In genomic region chr4:108106186-108106585, GRCh38 we compare ENCODE assay signal across 16 cellular contexts.
DNase-seq lines count a peak whose midpoint lies in the region; ATAC-seq and TF ChIP-seq lines count a peak whose summit lies in the region.
"Had no signal": no experiment of that assay in that cellular context is flagged by ENCODE, and none has a peak within 500 bp of the region (broad histone marks: within the 10 kb centered on the region; RNA-seq: fewer than 3 reads in every experiment).

No MANE protein-coding gene starts in this region.

- intact Hi-C loops in activated CD4-positive, alpha-beta memory T cell treated with anti-CD3 and anti-CD28 coated beads for 36 hours (cut with micrococcal nuclease) = loop anchor here (5.0 kb wide), 1 partner anchor 34 kb away; no protein-coding TSS in a partner anchor
- intact Hi-C loops in CD4-positive, alpha-beta memory T cell (cut with micrococcal nuclease) = loop anchor here (5.0 kb wide), 1 partner anchor 36 kb away; no protein-coding TSS in a partner anchor
- intact Hi-C loops in activated CD8-positive, alpha-beta T cell treated with anti-CD3 and anti-CD28 coated beads for 36 hours (cut with micrococcal nuclease) = loop anchor here (5.0 kb wide), 3 partner anchors 34 to 61 kb away; partner anchors contain the start of gene LEF1
- intact Hi-C loops in OCI-LY7 (cut with micrococcal nuclease; ENCODE audit: unreplicated experiment) = no loop called here

- H4K8ac ChIP-seq in trophoblast cell (ENCODE audit: low read depth, low read length) = no peak overlapping the region

- TF ChIP-seq POLR2A in suprapubic skin (IDR thresholded peaks at IDR 0.05) = no peak

- no TSS peak for BruUV-seq in OCI-LY7 (replicated peaks; lab: Mats Ljungman, UMichigan)

- H4K91ac ChIP-seq in trophoblast cell (ENCODE audit: low read depth, low read length) = no peak overlapping the region

- no peak for TF ChIP-seq CTCF in activated CD8-positive, alpha-beta T cell treated with anti-CD3 and anti-CD28 coated beads for 36 hours (IDR thresholded peaks at IDR 0.05)
- TF ChIP-seq CTCF in suprapubic skin (IDR thresholded peaks at IDR 0.05) (no peak), OCI-LY7 (conservative IDR thresholded peaks at IDR 0.05; ENCODE audit: low read length) (no peak)

- no peak overlapping the region for H4K12ac ChIP-seq in trophoblast cell (ENCODE audit: low read depth, low read length)

- H3K4me3 Mint-ChIP-seq in activated CD4-positive, alpha-beta memory T cell treated with anti-CD3 and anti-CD28 coated beads for 36 hours = peak overlapping the region; percentile 22
- H3K4me3 Mint-ChIP-seq in activated CD4-positive, alpha-beta memory T cell treated with anti-CD3 and anti-CD28 coated beads, Interleukin-2, amount 10 ng/mL, durations not matched to agents 7 days and 5 days = no peak overlapping the region
- H3K4me3 Mint-ChIP-seq in CD4-positive, alpha-beta memory T cell = peak overlapping the region; percentile 30 to 82 (median 62)
- H3K4me3 Mint-ChIP-seq in activated CD8-positive, alpha-beta T cell treated with anti-CD3 and anti-CD28 coated beads for 36 hours = peak overlapping the region; percentile 53

- TF ChIP-seq EP300 in suprapubic skin (IDR thresholded peaks at IDR 0.05) = no peak

- no peaks in the 10 kb centered on the region for H3K79me1 ChIP-seq in trophoblast cell (ENCODE audit: low read length)

- POLR2A ChIA-PET in activated CD4-positive, alpha-beta memory T cell treated with anti-CD3 and anti-CD28 coated beads for 36 hours (lab: Charles Lee) = interaction anchor here (0.7 to 1.5 kb wide), 2 partner anchors 9 to 12 kb away, joined by 3 to 4 read pairs; no protein-coding TSS in a partner anchor
- POLR2A ChIA-PET in activated CD4-positive, alpha-beta memory T cell treated with anti-CD3 and anti-CD28 coated beads, Interleukin-2, amount 10 ng/mL, durations not matched to agents 7 days and 5 days (lab: Charles Lee) = interaction anchor here (1.7 kb wide), 1 partner anchor 10 kb away, joined by 4 read pairs; no protein-coding TSS in a partner anchor
- POLR2A ChIA-PET in CD4-positive, alpha-beta memory T cell (lab: Charles Lee; ENCODE audit: partially characterized antibody) = interaction anchor here (0.9 to 23.2 kb wide), 3 partner anchors 11 to 58 kb away, joined by 3 to 460 read pairs (median 35); partner anchors contain the start of gene LEF1
- POLR2A ChIA-PET in activated CD8-positive, alpha-beta T cell treated with anti-CD3 and anti-CD28 coated beads for 36 hours (lab: Charles Lee) = interaction anchor here (0.7 to 6.6 kb wide), 5 partner anchors 12 to 74 kb away, joined by 3 to 46 read pairs (median 7); partner anchors contain the start of gene LEF1
- POLR2A ChIA-PET in OCI-LY7 (lab: Charles Lee) = interaction anchor here (1.2 kb wide), 1 partner anchor 57 kb away, joined by 3 read pairs; no protein-coding TSS in a partner anchor

- no peaks in the 10 kb centered on the region for H3K79me2 ChIP-seq in trophoblast cell (ENCODE audit: control insufficient read depth, insufficient read depth, low read length, poor library complexity)
- peaks cover 88% of the 10 kb centered on the region for H3K79me2 ChIP-seq in OCI-LY7 (ENCODE audit: insufficient read depth, low read depth, low read length)

- H3K4me1 Mint-ChIP-seq in activated CD4-positive, alpha-beta memory T cell treated with anti-CD3 and anti-CD28 coated beads for 36 hours (ENCODE audit: low read depth) = peaks cover 86% of the 10 kb centered on the region
- peaks cover 52% of the 10 kb centered on the region for H3K4me1 Mint-ChIP-seq in activated CD4-positive, alpha-beta memory T cell treated with anti-CD3 and anti-CD28 coated beads, Interleukin-2, amount 10 ng/mL, durations not matched to agents 7 days and 5 days
- H3K4me1 Mint-ChIP-seq in CD4-positive, alpha-beta memory T cell = peaks cover 75 to 91% (median 83%) of the 10 kb centered on the region in 4 donors
- peaks cover 87% of the 10 kb centered on the region for H3K4me1 Mint-ChIP-seq in activated CD8-positive, alpha-beta T cell treated with anti-CD3 and anti-CD28 coated beads for 36 hours (ENCODE audit: low read depth)

- H3K23ac ChIP-seq in trophoblast cell (ENCODE audit: low read length) = no peak overlapping the region

- H2BK5ac ChIP-seq in trophoblast cell (ENCODE audit: low read depth, low read length, poor library complexity) = no peak overlapping the region

- H3K27me3 ChIP-seq in CD4-positive, alpha-beta memory T cell (ENCODE audit: insufficient read depth, low read length) = no peaks in the 10 kb centered on the region
- H3K27me3 ChIP-seq in effector memory CD4-positive, alpha-beta T cell (replicated peaks; ENCODE audit: control insufficient read depth, insufficient read depth, low read length, poor library complexity, severe bottlenecking) = no peaks in the 10 kb centered on the region
- H3K27me3 ChIP-seq in suprapubic skin = no peaks in the 10 kb centered on the region
- H3K27me3 ChIP-seq in trophoblast cell (ENCODE audit: insufficient read depth, low read length) = no peaks in the 10 kb centered on the region

- no peak for ATAC-seq in activated CD8-positive, alpha-beta T cell treated with anti-CD3 and anti-CD28 coated beads for 36 hours
- ATAC-seq: HCT116 had no signal

- H3K4me1 ChIP-seq in CD4-positive, alpha-beta memory T cell (ENCODE audit: insufficient read depth, low read length) = peaks cover 93% of the 10 kb centered on the region
- H3K4me1 ChIP-seq in effector memory CD4-positive, alpha-beta T cell (ENCODE audit: control insufficient read depth, insufficient read depth, low read length, poor library complexity, severe bottlenecking) = peaks cover 61% of the 10 kb centered on the region
- H3K4me1 ChIP-seq in suprapubic skin (no peaks in the 10 kb centered on the region), trophoblast cell (ENCODE audit: control insufficient read depth in 1 of 2, insufficient read depth in 2 of 2, low read length in 2 of 2) (no peaks in the 10 kb centered on the region), OCI-LY7 (ENCODE audit: insufficient read depth, low read length, poor library complexity, severe bottlenecking) (peaks cover 37% of the 10 kb centered on the region)

- H3K9me3 Mint-ChIP-seq in activated CD4-positive, alpha-beta memory T cell treated with anti-CD3 and anti-CD28 coated beads for 36 hours = no peaks in the 10 kb centered on the region
- H3K9me3 Mint-ChIP-seq in activated CD4-positive, alpha-beta memory T cell treated with anti-CD3 and anti-CD28 coated beads, Interleukin-2, amount 10 ng/mL, durations not matched to agents 7 days and 5 days = no peaks in the 10 kb centered on the region
- no peaks in the 10 kb centered on the region for H3K9me3 Mint-ChIP-seq in CD4-positive, alpha-beta memory T cell
- no peaks in the 10 kb centered on the region for H3K9me3 Mint-ChIP-seq in activated CD8-positive, alpha-beta T cell treated with anti-CD3 and anti-CD28 coated beads for 36 hours

- H3K9me2 ChIP-seq in OCI-LY7 (ENCODE audit: insufficient read depth, low read length) = no peaks in the 10 kb centered on the region

- no peaks in the 10 kb centered on the region for H3K27me3 Mint-ChIP-seq in activated CD4-positive, alpha-beta memory T cell treated with anti-CD3 and anti-CD28 coated beads for 36 hours
- peaks cover 34% of the 10 kb centered on the region for H3K27me3 Mint-ChIP-seq in activated CD4-positive, alpha-beta memory T cell treated with anti-CD3 and anti-CD28 coated beads, Interleukin-2, amount 10 ng/mL, durations not matched to agents 7 days and 5 days
- H3K27me3 Mint-ChIP-seq in CD4-positive, alpha-beta memory T cell = no peaks in the 10 kb centered on the region
- no peaks in the 10 kb centered on the region for H3K27me3 Mint-ChIP-seq in activated CD8-positive, alpha-beta T cell treated with anti-CD3 and anti-CD28 coated beads for 36 hours

- peaks cover 29% of the 10 kb centered on the region for H3K36me3 Mint-ChIP-seq in activated CD4-positive, alpha-beta memory T cell treated with anti-CD3 and anti-CD28 coated beads for 36 hours
- peaks cover 36% of the 10 kb centered on the region for H3K36me3 Mint-ChIP-seq in activated CD4-positive, alpha-beta memory T cell treated with anti-CD3 and anti-CD28 coated beads, Interleukin-2, amount 10 ng/mL, durations not matched to agents 7 days and 5 days (ENCODE audit: low read depth)
- peaks cover 36 to 53% of the 10 kb centered on the region in 2 donors for H3K36me3 Mint-ChIP-seq in CD4-positive, alpha-beta memory T cell
- H3K36me3 Mint-ChIP-seq in activated CD8-positive, alpha-beta T cell treated with anti-CD3 and anti-CD28 coated beads for 36 hours (ENCODE audit: low read depth) = peaks cover 58% of the 10 kb centered on the region

- H2AFZ ChIP-seq in trophoblast cell (ENCODE audit: insufficient read depth, low read length, poor library complexity) = no peak overlapping the region
- H2AFZ ChIP-seq in OCI-LY7 (ENCODE audit: low read length) = no peak overlapping the region
- H2AFZ ChIP-seq: GM23248 had no signal

- peak overlapping the region; percentile 92 for H3K27ac Mint-ChIP-seq in activated CD4-positive, alpha-beta memory T cell treated with anti-CD3 and anti-CD28 coated beads for 36 hours
- H3K27ac Mint-ChIP-seq in activated CD4-positive, alpha-beta memory T cell treated with anti-CD3 and anti-CD28 coated beads, Interleukin-2, amount 10 ng/mL, durations not matched to agents 7 days and 5 days = no peak overlapping the region
- peak overlapping the region in 6 of 7 donors; percentile 36 to 94 (median 70) for H3K27ac Mint-ChIP-seq in CD4-positive, alpha-beta memory T cell
- peak overlapping the region; percentile 96 for H3K27ac Mint-ChIP-seq in activated CD8-positive, alpha-beta T cell treated with anti-CD3 and anti-CD28 coated beads for 36 hours

- no peak overlapping the region for H3K27ac ChIP-seq in CD4-positive, alpha-beta memory T cell (ENCODE audit: low read depth, low read length)
- H3K27ac ChIP-seq in effector memory CD4-positive, alpha-beta T cell (ENCODE audit: insufficient read depth, low read length, poor library complexity, severe bottlenecking) = peak overlapping the region; percentile 81
- H3K27ac ChIP-seq in suprapubic skin (no peak overlapping the region), trophoblast cell (ENCODE audit: low read depth, low read length) (no peak overlapping the region), OCI-LY7 (ENCODE audit: low read depth, low read length, poor library complexity, severe bottlenecking) (no peak overlapping the region)
- H3K27ac ChIP-seq: GM23248 had no signal

- no peak overlapping the region for H3K9ac ChIP-seq in trophoblast cell (ENCODE audit: low read length)
- H3K9ac ChIP-seq: GM23248 had no signal

- H3K18ac ChIP-seq in trophoblast cell (ENCODE audit: low read length) = no peak overlapping the region

- no peak overlapping the region for H2AK5ac ChIP-seq in trophoblast cell (ENCODE audit: low read length)

- H2BK120ac ChIP-seq in trophoblast cell (ENCODE audit: insufficient read depth, low read length, poor library complexity) = no peak overlapping the region

- H3K4me2 ChIP-seq in trophoblast cell (ENCODE audit: low read length) (no peak overlapping the region), OCI-LY7 (ENCODE audit: low read length) (no peak overlapping the region)

- H2BK12ac ChIP-seq in trophoblast cell (ENCODE audit: low read length) = no peak overlapping the region

- H3K4me3 ChIP-seq in CD4-positive, alpha-beta memory T cell (ENCODE audit: low read length in 2 of 2) = no peak overlapping the region
- no peak overlapping the region for H3K4me3 ChIP-seq in effector memory CD4-positive, alpha-beta T cell (ENCODE audit: insufficient read depth, low read depth, low read length, poor library complexity, severe bottlenecking)
- H3K4me3 ChIP-seq in suprapubic skin (no peak overlapping the region), trophoblast cell (ENCODE audit: low read depth, low read length) (no peak overlapping the region), OCI-LY7 (ENCODE audit: low read depth, low read length, poor library complexity, severe bottlenecking) (no peak overlapping the region)
- H3K4me3 ChIP-seq: GM23248 had no signal

- peaks cover 36% of the 10 kb centered on the region; the same call in 1 of the 2 replicates for H4K20me1 ChIP-seq in OCI-LY7 (ENCODE audit: insufficient read depth, low read length)

- DNase-seq in activated CD4-positive, alpha-beta memory T cell treated with anti-CD3 and anti-CD28 coated beads for 36 hours = no peak
- DNase-seq in activated CD4-positive, alpha-beta memory T cell treated with anti-CD3 and anti-CD28 coated beads, Interleukin-2, amount 10 ng/mL, durations not matched to agents 7 days and 5 days = no peak
- no peak for DNase-seq in CD4-positive, alpha-beta memory T cell
- no peak for DNase-seq in activated CD8-positive, alpha-beta T cell treated with anti-CD3 and anti-CD28 coated beads for 36 hours
- no peak for DNase-seq in effector memory CD4-positive, alpha-beta T cell
- DNase-seq in suprapubic skin (ENCODE audit: low spot score in 2 of 2) (no peak), trophoblast cell (no peak), OCI-LY7 (ENCODE audit: low spot score) (no peak)
- DNase-seq: DND-41, GF-D8, GM23248, IMR-90, NCI-H1436, NCI-H2029 treated with DMSO at 0.1 percent for 48 hours, NCI-H510A had no signal

- CTCF ChIA-PET in activated CD4-positive, alpha-beta memory T cell treated with anti-CD3 and anti-CD28 coated beads for 36 hours (lab: Charles Lee) = interaction anchor here (0.9 kb wide), 1 partner anchor 58 kb away, joined by 3 read pairs; no protein-coding TSS in a partner anchor
- CTCF ChIA-PET in activated CD4-positive, alpha-beta memory T cell treated with anti-CD3 and anti-CD28 coated beads, Interleukin-2, amount 10 ng/mL, durations not matched to agents 7 days and 5 days (lab: Charles Lee) = no interaction called here
- CTCF ChIA-PET in CD4-positive, alpha-beta memory T cell (lab: Charles Lee; ENCODE audit: partially characterized antibody) = interaction anchor here (0.7 to 13.1 kb wide), 4 partner anchors 9 to 54 kb away, joined by 3 to 64 read pairs (median 6); no protein-coding TSS in a partner anchor
- CTCF ChIA-PET in activated CD8-positive, alpha-beta T cell treated with anti-CD3 and anti-CD28 coated beads for 36 hours (lab: Charles Lee) = interaction anchor here (0.6 to 4.0 kb wide), 5 partner anchors 10 to 70 kb away, joined by 3 to 16 read pairs (median 5); no protein-coding TSS in a partner anchor
- CTCF ChIA-PET in OCI-LY7 (lab: Charles Lee; ENCODE audit: unreplicated experiment) = no interaction called here

- 93% methylated on average over 3 of the region's 3 CpGs for WGBS in suprapubic skin
- no CpG with 5 or more reads among the region's 3 CpGs for WGBS in trophoblast cell (ENCODE audit: extremely low coverage, insufficient coverage, insufficient read length)

- no peaks in the 10 kb centered on the region for H3K9me3 ChIP-seq in CD4-positive, alpha-beta memory T cell (ENCODE audit: control insufficient read depth in 1 of 2, low read length in 2 of 2)
- no peaks in the 10 kb centered on the region for H3K9me3 ChIP-seq in effector memory CD4-positive, alpha-beta T cell (ENCODE audit: control insufficient read depth, low read length)
- H3K9me3 ChIP-seq in suprapubic skin (no peaks in the 10 kb centered on the region), trophoblast cell (ENCODE audit: insufficient read depth, low read depth, low read length) (no peaks in the 10 kb centered on the region), OCI-LY7 (ENCODE audit: low read length) (no peaks in the 10 kb centered on the region)

- H3K14ac ChIP-seq in trophoblast cell (ENCODE audit: low read length) = no peak overlapping the region

- peaks cover 4% of the 10 kb centered on the region for H3K36me3 ChIP-seq in CD4-positive, alpha-beta memory T cell (ENCODE audit: insufficient read depth, low read length)
- H3K36me3 ChIP-seq in effector memory CD4-positive, alpha-beta T cell (ENCODE audit: control insufficient read depth, insufficient read depth, low read length) = peaks cover 2% of the 10 kb centered on the region
- H3K36me3 ChIP-seq in suprapubic skin (no peaks in the 10 kb centered on the region), trophoblast cell (ENCODE audit: control insufficient read depth in 1 of 2, insufficient read depth in 2 of 2, low read length in 2 of 2) (no peaks in the 10 kb centered on the region), OCI-LY7 (ENCODE audit: insufficient read depth, low read length) (peaks cover 93% of the 10 kb centered on the region)

- no peak overlapping the region for H3K4ac ChIP-seq in trophoblast cell (ENCODE audit: low read depth, low read length)

Comparison
In these comparisons a context has a peak if more than half of its experiments do, and no peak if none do; other contexts are left out.
1. CTCF ChIA-PET loops: an anchor here in activated CD4-positive, alpha-beta memory T cell treated with anti-CD3 and anti-CD28 coated beads for 36 hours (0.9 kb wide), CD4-positive, alpha-beta memory T cell (0.7 to 13.1 kb wide) and activated CD8-positive, alpha-beta T cell treated with anti-CD3 and anti-CD28 coated beads for 36 hours (0.6 to 4.0 kb wide); none called in activated CD4-positive, alpha-beta memory T cell treated with anti-CD3 and anti-CD28 coated beads, Interleukin-2, amount 10 ng/mL, durations not matched to agents 7 days and 5 days and OCI-LY7.